In the genomic region with DNA sequence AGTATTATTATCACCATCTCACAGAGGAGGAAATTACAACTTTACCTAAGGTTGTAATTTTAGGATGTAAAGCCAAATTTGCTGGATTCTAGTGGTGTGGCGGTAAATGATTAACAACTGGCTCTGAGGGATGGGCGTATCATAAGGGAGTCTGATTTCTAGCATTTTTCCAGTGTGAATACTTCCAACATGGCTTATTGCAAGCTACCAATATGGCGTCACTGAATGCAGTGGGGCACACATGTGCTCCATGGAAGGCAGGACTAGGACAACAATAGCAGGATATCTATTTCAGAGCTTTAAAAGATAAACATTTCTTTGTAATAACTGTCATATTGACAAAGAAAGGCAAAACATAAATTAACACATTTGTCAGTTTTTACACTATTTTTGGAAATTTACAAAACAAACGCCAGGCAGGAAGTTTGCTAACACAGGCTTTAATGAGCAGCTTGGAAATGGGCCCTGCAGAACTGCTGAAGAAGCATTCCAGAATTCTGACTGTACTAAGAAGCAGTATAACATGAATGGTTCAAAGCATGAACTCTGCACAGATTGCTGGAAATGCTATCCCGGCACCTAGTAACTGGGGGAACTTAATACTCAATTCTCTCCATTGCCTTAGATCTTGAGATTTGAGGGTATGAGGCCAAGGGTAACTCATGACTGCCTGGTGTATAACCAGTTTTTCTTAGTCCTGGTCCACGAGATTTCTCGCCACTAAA, we compare ENCODE assay signal across 19 cellular contexts.
DNase-seq lines count a peak whose midpoint lies in the region; ATAC-seq and TF ChIP-seq lines count a peak whose summit lies in the region.
"Had no signal": no experiment of that assay in that cellular context is flagged by ENCODE, and none has a peak within 500 bp of the region (broad histone marks: within the 10 kb centered on the region; RNA-seq: fewer than 3 reads in every experiment).

No MANE protein-coding gene starts in this region.

- intact Hi-C loops in Calu3 (cut with micrococcal nuclease; ENCODE audit: unreplicated experiment): loop anchor here (10.0 kb wide), 1 partner anchor 160 kb away; no protein-coding TSS in a partner anchor

- ATAC-seq in esophagus mucosa: peak; percentile 62
- ATAC-seq in omental fat pad (ENCODE audit: low FRiP score): peak; percentile 81
- no peak for ATAC-seq in GM18867 (IDR thresholded peaks at IDR 0.05; ENCODE audit: unreplicated experiment)
- ATAC-seq: activated naive CD4-positive, alpha-beta T cell treated with anti-CD3 and anti-CD28 coated beads, Interleukin-2, amount 50 U/mL, for 72 hours; lower lobe of right lung; natural killer cell; SK-N-SH treated with all-trans-retinoic acid at 6 μM for 48 hours had no signal

- CTCF ChIA-PET in Calu3 (lab: Charles Lee): no interaction called here

- no peak for TF ChIP-seq CTCF in Calu3 (IDR thresholded peaks at IDR 0.05; ENCODE audit: unreplicated experiment)
- no peak for TF ChIP-seq CTCF in omental fat pad (IDR thresholded peaks at IDR 0.05)

- peaks cover 28% of the 10 kb centered on the region for H3K4me1 Mint-ChIP-seq in Calu3 (ENCODE audit: low read depth, unreplicated experiment)
- H3K4me1 Mint-ChIP-seq: natural killer cell had no signal

- peak; percentile 11 for DNase-seq in Calu3
- peak; percentile 21 for DNase-seq in RPMI7951 (ENCODE audit: low read depth)
- DNase-seq in omental fat pad (ENCODE audit: low spot score): no peak
- no peak for DNase-seq in GM19240 (ENCODE audit: insufficient read length, low spot score)
- DNase-seq in COR-L47 (lab: John Stamatoyannopoulos, UW): no peak
- no peak for DNase-seq in activated effector memory CD4-positive, alpha-beta T cell treated with anti-CD3 and anti-CD28 coated beads, Interleukin-2, amount 50 U/mL, for 16 hours
- DNase-seq: activated CD4-positive, alpha-beta T cell treated with anti-CD3 and anti-CD28 coated beads, Interleukin-2, amount 50 U/mL, for 4 hours; activated T-cell treated with anti-CD3 and anti-CD28 coated beads, Interleukin-2, amount 50 U/mL, for 1 hour; caudate nucleus; effector memory CD4-positive, alpha-beta T cell; lower lobe of right lung; natural killer cell; NCI-H1436; stimulated activated CD4-positive, alpha-beta T cell treated with anti-CD3 and anti-CD28 coated beads, Interleukin-15, amount 100 ng/mL, for 24 hours had no signal

- no TSS peak for BruUV-seq in Calu3 (replicated peaks; lab: Mats Ljungman, UMichigan)

- H3K27ac Mint-ChIP-seq in Calu3 (ENCODE audit: unreplicated experiment): peak overlapping the region; percentile 19
- H3K27ac Mint-ChIP-seq: activated naive CD4-positive, alpha-beta T cell treated with anti-CD3 and anti-CD28 coated beads, Interleukin-2, amount 50 U/mL, for 72 hours; natural killer cell; stimulated activated naive CD8-positive, alpha-beta T cell treated with anti-CD3 and anti-CD28 coated beads, Interleukin-15, Interleukin-2, amounts not matched to agents 100 ng/mL and 50 ng/mL, for 24 hours had no signal

- H3K36me3 Mint-ChIP-seq in Calu3 (ENCODE audit: insufficient read depth, unreplicated experiment): no peaks in the 10 kb centered on the region
- H3K36me3 Mint-ChIP-seq: activated naive CD4-positive, alpha-beta T cell treated with anti-CD3 and anti-CD28 coated beads, Interleukin-2, amount 50 U/mL, for 72 hours; natural killer cell had no signal

- H3K27me3 Mint-ChIP-seq in Calu3 (ENCODE audit: unreplicated experiment): no peaks in the 10 kb centered on the region
- H3K27me3 Mint-ChIP-seq: stimulated activated naive CD8-positive, alpha-beta T cell treated with anti-CD3 and anti-CD28 coated beads, Interleukin-15, Interleukin-2, amounts not matched to agents 100 ng/mL and 50 ng/mL, for 24 hours had no signal

- no peak overlapping the region for H3K4me3 Mint-ChIP-seq in Calu3 (ENCODE audit: low read depth, unreplicated experiment)
- H3K4me3 Mint-ChIP-seq: natural killer cell; stimulated activated naive CD8-positive, alpha-beta T cell treated with anti-CD3 and anti-CD28 coated beads, Interleukin-15, Interleukin-2, amounts not matched to agents 100 ng/mL and 50 ng/mL, for 24 hours had no signal

- H3K9me3 Mint-ChIP-seq in Calu3 (ENCODE audit: low read depth, unreplicated experiment): peaks cover 4% of the 10 kb centered on the region
- H3K9me3 Mint-ChIP-seq: stimulated activated naive CD8-positive, alpha-beta T cell treated with anti-CD3 and anti-CD28 coated beads, Interleukin-15, Interleukin-2, amounts not matched to agents 100 ng/mL and 50 ng/mL, for 24 hours had no signal

Comparison
In these comparisons a context has a peak if more than half of its experiments do, and no peak if none do; other contexts are left out.
1. DNase-seq: peak in Calu3 (single experiment) and RPMI7951 (single experiment); none in omental fat pad (single experiment), GM19240 (single experiment), COR-L47 (single experiment) and activated effector memory CD4-positive, alpha-beta T cell treated with anti-CD3 and anti-CD28 coated beads, Interleukin-2, amount 50 U/mL, for 16 hours (single experiment).